6 cellular contexts compared by ENCODE assay signal in genomic region chr15:20594219-20594618, GRCh38. TPM values are rescaled to one million over a fixed set of nuclear protein-coding genes. Genes with fewer than 3 reads are reported as not detected.
"Had no signal": no experiment of that assay in that cellular context is flagged by ENCODE, and none has a peak within 500 bp of the region (broad histone marks: within the 10 kb centered on the region; RNA-seq: fewer than 3 reads in every experiment).

No MANE protein-coding gene starts in this region.

RNA-seq across cellular contexts. Expression of gene GOLGA6L6, which starts 52.6 kb away (rescaled TPM):
- total RNA-seq: GM23338, H1, H9, HFFc6, HT1080, IMR-90 had no signal
- polyA plus RNA-seq: GM23338, H1, IMR-90 had no signal
